12 cellular contexts compared by ENCODE assay signal in the genomic region with DNA sequence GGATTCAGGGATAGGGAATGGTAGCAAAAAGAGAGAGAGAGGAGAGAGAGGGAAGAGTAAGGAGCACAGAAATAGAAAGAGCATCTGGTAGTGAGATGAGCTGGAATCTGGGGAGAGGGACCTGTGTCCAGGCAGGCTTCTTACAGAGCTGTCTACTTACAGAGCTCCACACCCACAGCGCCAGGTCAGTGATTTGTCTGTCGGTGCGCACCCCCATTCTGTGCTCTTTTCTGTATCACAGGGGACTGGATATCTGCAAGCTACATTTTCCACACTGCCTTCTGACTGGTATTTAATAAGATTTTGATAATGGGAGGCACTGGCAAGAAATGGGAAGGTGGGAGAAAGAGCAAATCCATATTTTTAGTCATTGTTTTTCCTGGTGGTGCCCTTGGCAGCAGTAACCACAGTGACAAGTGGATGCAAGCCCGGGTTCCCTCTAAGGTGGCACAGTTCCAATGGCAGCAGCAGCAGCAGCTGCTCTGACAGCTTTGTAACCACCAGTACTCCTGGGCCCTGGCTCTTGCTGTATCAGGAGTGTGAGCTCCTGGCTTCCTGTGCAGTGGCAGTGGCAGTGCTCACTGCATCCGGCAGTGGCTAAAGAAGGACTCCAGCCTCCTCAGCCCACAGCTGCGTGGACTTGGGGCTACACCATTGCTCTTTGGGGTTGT.
DNase-seq lines count a peak whose midpoint lies in the region; ATAC-seq and TF ChIP-seq lines count a peak whose summit lies in the region.
"Had no signal": no experiment of that assay in that cellular context is flagged by ENCODE, and none has a peak within 500 bp of the region (broad histone marks: within the 10 kb centered on the region; RNA-seq: fewer than 3 reads in every experiment).

No MANE protein-coding gene starts in this region.

- H3K27me3 Mint-ChIP-seq in HFFc6 (ENCODE audit: insufficient read depth) = peaks cover 2% of the 10 kb centered on the region; the same call in 1 of the 2 replicates
- H3K27me3 Mint-ChIP-seq in activated CD4-positive, alpha-beta T cell treated with anti-CD3 and anti-CD28 coated beads for 36 hours = no peaks in the 10 kb centered on the region

- no peak for ATAC-seq in activated CD4-positive, alpha-beta T cell treated with anti-CD3 and anti-CD28 coated beads for 36 hours
- ATAC-seq in HG03378 (IDR thresholded peaks at IDR 0.05; ENCODE audit: unreplicated experiment) = no peak

- TF ChIP-seq CTCF in cardiac muscle cell (IDR thresholded peaks at IDR 0.05; ENCODE audit: low read depth, low read length) = no peak
- no peak for TF ChIP-seq CTCF in HFFc6 (IDR thresholded peaks at IDR 0.05)

- intact Hi-C loops in activated CD4-positive, alpha-beta T cell treated with anti-CD3 and anti-CD28 coated beads for 36 hours (cut with DNase I, micrococcal nuclease) = no loop called here

- peaks cover 26% of the 10 kb centered on the region; the same call in 1 of the 2 replicates for H3K9me3 Mint-ChIP-seq in HFFc6
- peaks cover 12% of the 10 kb centered on the region for H3K9me3 Mint-ChIP-seq in activated CD4-positive, alpha-beta T cell treated with anti-CD3 and anti-CD28 coated beads for 36 hours (ENCODE audit: low read depth)

- H3K4me3 ChIP-seq in cardiac muscle cell = no peak overlapping the region

- H3K36me3 Mint-ChIP-seq in HFFc6 (ENCODE audit: low read depth) = no peaks in the 10 kb centered on the region
- no peaks in the 10 kb centered on the region for H3K36me3 Mint-ChIP-seq in activated CD4-positive, alpha-beta T cell treated with anti-CD3 and anti-CD28 coated beads for 36 hours (ENCODE audit: low read depth)

- no peaks in the 10 kb centered on the region for H3K36me3 ChIP-seq in cardiac muscle cell

- no peak overlapping the region for H3K4me3 Mint-ChIP-seq in HFFc6
- H3K4me3 Mint-ChIP-seq in activated CD4-positive, alpha-beta T cell treated with anti-CD3 and anti-CD28 coated beads for 36 hours = no peak overlapping the region

- POLR2A ChIA-PET in activated CD4-positive, alpha-beta T cell treated with anti-CD3 and anti-CD28 coated beads for 36 hours (lab: Charles Lee) = no interaction called here

- H3K4me1 Mint-ChIP-seq in HFFc6 (ENCODE audit: low read depth) = peaks cover 5% of the 10 kb centered on the region; the same call in 1 of the 2 replicates
- H3K4me1 Mint-ChIP-seq in activated CD4-positive, alpha-beta T cell treated with anti-CD3 and anti-CD28 coated beads for 36 hours = no peaks in the 10 kb centered on the region

- H3K27ac ChIP-seq in cardiac muscle cell = no peak overlapping the region

- CTCF ChIA-PET in activated CD4-positive, alpha-beta T cell treated with anti-CD3 and anti-CD28 coated beads for 36 hours (lab: Charles Lee) = interaction anchor here (0.6 kb wide), 1 partner anchor 74 kb away, joined by 3 read pairs; no protein-coding TSS in a partner anchor

- DNase-seq in NCI-H1417 (lab: John Stamatoyannopoulos, UW) (peak; percentile 13 to 78 (median 59)), NCI-H1417 treated with DMSO at 0.1 percent for 48 hours (lab: John Stamatoyannopoulos, UW) (no peak), SHP77 (lab: John Stamatoyannopoulos, UW) (peak; percentile 95 to 97), cardiac muscle cell (ENCODE audit: low read depth in 1 of 2, low spot score in 1 of 2) (peak; percentile 13 to 41), superior temporal gyrus (ENCODE audit: extremely low spot score) (peak; percentile 66), HFFc6 (no peak)
- DNase-seq in activated CD4-positive, alpha-beta T cell treated with anti-CD3 and anti-CD28 coated beads for 36 hours = no peak
- DNase-seq: 8988T; activated naive CD4-positive, alpha-beta T cell; mesendoderm; stimulated activated CD4-positive, alpha-beta T cell treated with anti-CD3 and anti-CD28 coated beads, Interleukin-2, amount 100 ng/mL, for 24 hours had no signal

- H3K9me3 ChIP-seq in cardiac muscle cell (ENCODE audit: low read depth) = no peaks in the 10 kb centered on the region

- H3K27ac Mint-ChIP-seq in HFFc6 = no peak overlapping the region
- no peak overlapping the region for H3K27ac Mint-ChIP-seq in activated CD4-positive, alpha-beta T cell treated with anti-CD3 and anti-CD28 coated beads for 36 hours

- H3K4me1 ChIP-seq in cardiac muscle cell (ENCODE audit: low read depth) = no peaks in the 10 kb centered on the region

- no peaks in the 10 kb centered on the region for H3K27me3 ChIP-seq in cardiac muscle cell

Comparison
In these comparisons a context has a peak if more than half of its experiments do, and no peak if none do; other contexts are left out.
1. DNase-seq: peak in NCI-H1417 (3 of 3), SHP77 (2 of 2), cardiac muscle cell (2 of 2) and superior temporal gyrus (single experiment); none in NCI-H1417 treated with DMSO at 0.1 percent for 48 hours (single experiment), HFFc6 (single experiment) and activated CD4-positive, alpha-beta T cell treated with anti-CD3 and anti-CD28 coated beads for 36 hours (single experiment).